In genomic region chr22:35542157-35542971, GRCh38 we compare ENCODE assay signal across 17 cellular contexts. TPM values are rescaled to one million over a fixed set of nuclear protein-coding genes. Genes with fewer than 3 reads are reported as not detected.
DNase-seq lines count a peak whose midpoint lies in the region; ATAC-seq and TF ChIP-seq lines count a peak whose summit lies in the region.
"Had no signal": no experiment of that assay in that cellular context is flagged by ENCODE, and none has a peak within 500 bp of the region (broad histone marks: within the 10 kb centered on the region; RNA-seq: fewer than 3 reads in every experiment).

No MANE protein-coding gene starts in this region.

- POLR2A ChIA-PET in AG04449 (lab: Yijun Ruan, JAX), result no interaction called here

- H3K27ac ChIP-seq in GM23248, result no peak overlapping the region
- H3K27ac ChIP-seq: WERI-Rb-1 had no signal

- no TSS peak for BruUV-seq in Calu3 (replicated peaks; lab: Mats Ljungman, UMichigan)

- H3K27ac Mint-ChIP-seq in brain, result peak overlapping the region in 2 of 5 experiments; percentile 16 to 57
- no peak overlapping the region for H3K27ac Mint-ChIP-seq in nephron progenitor cell
- no peak overlapping the region for H3K27ac Mint-ChIP-seq in Calu3 (ENCODE audit: unreplicated experiment)
- H3K27ac Mint-ChIP-seq: stimulated activated effector memory CD8-positive, alpha-beta T cell treated with anti-CD3 and anti-CD28 coated beads, Interleukin-12 subunit alpha, Interleukin-12 subunit beta, amount 100 ng/mL, for 72 hours had no signal

- in situ Hi-C loops in GM23248 (cut with MboI), result no loop called here

- peaks cover 45% of the 10 kb centered on the region for H3K4me1 Mint-ChIP-seq in brain
- H3K4me1 Mint-ChIP-seq in nephron progenitor cell, result peaks cover 31% of the 10 kb centered on the region
- H3K4me1 Mint-ChIP-seq in Calu3 (ENCODE audit: low read depth, unreplicated experiment), result peaks cover 7% of the 10 kb centered on the region

- H3K9ac ChIP-seq in GM23248, result no peak overlapping the region

- no peaks in the 10 kb centered on the region for H4K20me1 ChIP-seq in GM23248 (ENCODE audit: insufficient read depth)

- no peaks in the 10 kb centered on the region for H3K36me3 ChIP-seq in GM23248 (ENCODE audit: low read depth)
- H3K36me3 ChIP-seq: WERI-Rb-1 had no signal

- H3K79me2 ChIP-seq in GM23248 (ENCODE audit: insufficient read depth), result peaks cover 23% of the 10 kb centered on the region

- no peaks in the 10 kb centered on the region for H3K4me1 ChIP-seq in GM23248 (ENCODE audit: insufficient read depth)

- H3K9me3 ChIP-seq in GM23248 (ENCODE audit: low read depth), result no peaks in the 10 kb centered on the region

- H3K4me3 Mint-ChIP-seq in brain (peak overlapping the region; percentile 76 to 83 (median 77)), nephron progenitor cell (no peak overlapping the region), Calu3 (ENCODE audit: low read depth, unreplicated experiment) (no peak overlapping the region)
- H3K4me3 Mint-ChIP-seq: stimulated activated effector memory CD8-positive, alpha-beta T cell treated with anti-CD3 and anti-CD28 coated beads, Interleukin-12 subunit alpha, Interleukin-12 subunit beta, amount 100 ng/mL, for 72 hours had no signal

- no peak for ATAC-seq in HG03025 (IDR thresholded peaks at IDR 0.05; ENCODE audit: low FRiP score, unreplicated experiment)
- ATAC-seq in HG03457 (IDR thresholded peaks at IDR 0.05; ENCODE audit: unreplicated experiment), result no peak
- ATAC-seq: stimulated activated effector memory CD8-positive, alpha-beta T cell treated with anti-CD3 and anti-CD28 coated beads, Interleukin-12 subunit alpha, Interleukin-12 subunit beta, amount 100 ng/mL, for 72 hours had no signal

- no peak for DNase-seq in AG04449 (ENCODE audit: low read depth, low spot score)
- no peak for DNase-seq in GM23248
- peak; percentile 30 for DNase-seq in nephron progenitor cell
- DNase-seq in Calu3, result no peak
- no peak for DNase-seq in NCI-H82 treated with DMSO at 0.1 percent for 48 hours (lab: John Stamatoyannopoulos, UW; ENCODE audit: unreplicated experiment)
- DNase-seq: cortex of kidney, glutamatergic neuron, islet precursor cell, NCI-H1694, NCI-H524 treated with DMSO at 0.1 percent for 48 hours, occipital lobe, WERI-Rb-1 had no signal

- no peaks in the 10 kb centered on the region for H3K27me3 ChIP-seq in GM23248 (replicated peaks; ENCODE audit: insufficient read depth)

- H2AFZ ChIP-seq in GM23248, result no peak overlapping the region

- no peaks in the 10 kb centered on the region for H3F3A ChIP-seq in GM23248 (ENCODE audit: insufficient read depth)

- WGBS in GM23248 (ENCODE audit: low coverage in 1 of 2, low lambda C conversion rate in 2 of 2, missing lambda C conversion rate in 2 of 2), 2 experiments, result 84% methylated on average over 15 of the region's 15 CpGs

- intact Hi-C loops in Calu3 (cut with micrococcal nuclease; ENCODE audit: unreplicated experiment), result no loop called here

- H3K36me3 Mint-ChIP-seq in brain, result peaks cover 3% of the 10 kb centered on the region
- H3K36me3 Mint-ChIP-seq in nephron progenitor cell (ENCODE audit: low read depth), result no peaks in the 10 kb centered on the region
- peaks cover 4% of the 10 kb centered on the region for H3K36me3 Mint-ChIP-seq in Calu3 (ENCODE audit: insufficient read depth, unreplicated experiment)
- H3K36me3 Mint-ChIP-seq: stimulated activated effector memory CD8-positive, alpha-beta T cell treated with anti-CD3 and anti-CD28 coated beads, Interleukin-12 subunit alpha, Interleukin-12 subunit beta, amount 100 ng/mL, for 72 hours had no signal

- H3K4me3 ChIP-seq in AG04449 (ENCODE audit: low read depth, low read length) (peak overlapping the region; percentile 8; the same call in 1 of the 2 replicates), GM23248 (peak overlapping the region; percentile 77; the same call in 1 of the 2 replicates)

- no peaks in the 10 kb centered on the region for H3K9me2 ChIP-seq in GM23248 (ENCODE audit: insufficient read depth)

- peaks cover 43% of the 10 kb centered on the region for H3K27me3 Mint-ChIP-seq in brain
- peaks cover 71% of the 10 kb centered on the region for H3K27me3 Mint-ChIP-seq in nephron progenitor cell (ENCODE audit: low read depth, poor library complexity)
- peaks cover 74% of the 10 kb centered on the region for H3K27me3 Mint-ChIP-seq in Calu3 (ENCODE audit: unreplicated experiment)

- H3K4me2 ChIP-seq in GM23248 (ENCODE audit: unreplicated experiment), result peak overlapping the region; percentile 92

- CTCF ChIA-PET in AG04449 (lab: Yijun Ruan, JAX) (interaction anchor here (1.2 kb wide), 1 partner anchor 8 kb away, joined by 6 read pairs; no protein-coding TSS in a partner anchor), Calu3 (lab: Charles Lee) (interaction anchor here (1.2 kb wide), 1 partner anchor 112 kb away, joined by 3 read pairs; no protein-coding TSS in a partner anchor)

- H3K9me3 Mint-ChIP-seq in brain (peaks cover 0 to 2% (median 0%) of the 10 kb centered on the region in 5 experiments), nephron progenitor cell (no peaks in the 10 kb centered on the region), Calu3 (ENCODE audit: low read depth, unreplicated experiment) (no peaks in the 10 kb centered on the region)
- H3K9me3 Mint-ChIP-seq: stimulated activated effector memory CD8-positive, alpha-beta T cell treated with anti-CD3 and anti-CD28 coated beads, Interleukin-12 subunit alpha, Interleukin-12 subunit beta, amount 100 ng/mL, for 72 hours had no signal

- TF ChIP-seq CTCF in AG04449 (IDR thresholded peaks at IDR 0.05; ENCODE audit: insufficient read depth, low read length, missing control alignments) (no peak), brain (conservative IDR thresholded peaks at IDR 0.05) (no peak), nephron progenitor cell (IDR thresholded peaks at IDR 0.05) (no peak), Calu3 (IDR thresholded peaks at IDR 0.05; ENCODE audit: unreplicated experiment) (no peak)

RNA-seq across cellular contexts. Expression of gene RASD2, which starts 1.7 kb away (rescaled TPM):
- total RNA-seq in GM23248 (2014; rRNA removed; shearing (Covaris generic)), result 0.76 and 3.7 TPM in 2 replicates
- polyA plus RNA-seq in GM23248 (2016; fragmentation: Nextera tagmentation; extraction: Ambion mirVana) (1.5 and 1.6 TPM in 2 replicates), brain (ENCODE audit: insufficient read depth, low read depth, low replicate concordance) (27.4 TPM)
- total RNA-seq in Calu3 (2022), result 0.10 and 0.14 TPM in 2 replicates
- polyA plus RNA-seq: smooth muscle cell had no signal

Comparison
In these comparisons a context has a peak if more than half of its experiments do, and no peak if none do; other contexts are left out.
1. H3K4me3 Mint-ChIP-seq: peak in brain (5 of 5); none in nephron progenitor cell (single experiment) and Calu3 (single experiment).